ENCODE assay signal across 1 cellular context in genomic region chr17:48599373-48599772, GRCh38.
TF ChIP-seq lines count a peak whose summit lies in the region.

No MANE protein-coding gene starts in this region.

TF ChIP-seq in IMR-90, 13 proteins besides CTCF, POLR2A, EP300 and RAD21:
- TF ChIP-seq MAZ (IDR thresholded peaks at IDR 0.05; ENCODE audit: borderline replicate concordance, low read depth, low read length) (no peak), MAFK (IDR thresholded peaks at IDR 0.05; ENCODE audit: low read depth, low read length) (no peak), NFE2L2 (IDR thresholded peaks at IDR 0.05; ENCODE audit: low read depth, low read length) (no peak), CEBPB (IDR thresholded peaks at IDR 0.05; ENCODE audit: low read depth, low read length) (no peak), USF2 (IDR thresholded peaks at IDR 0.05; ENCODE audit: low read depth, low read length) (no peak)
